Comparison of ENCODE assay signal across 8 cellular contexts in the genomic region with DNA sequence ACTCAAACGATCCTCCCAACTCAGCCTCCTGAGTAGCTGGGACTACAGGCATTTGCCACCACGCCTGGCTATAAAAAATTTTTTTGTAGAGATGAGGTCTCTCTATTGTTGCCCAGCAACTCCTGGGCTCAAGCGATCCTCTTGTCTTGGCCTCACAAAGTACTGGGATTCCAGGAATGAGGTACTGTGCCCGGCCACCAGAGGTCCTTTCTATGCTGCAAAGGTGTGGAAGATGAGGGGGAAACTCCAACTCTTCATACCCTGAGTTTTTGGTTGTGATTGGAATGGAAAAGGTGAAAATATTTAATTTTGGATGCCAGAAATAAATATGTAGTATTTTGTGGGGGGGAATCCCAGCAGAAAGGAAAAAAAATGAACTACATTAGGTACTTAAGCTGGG. TPM values are rescaled to one million over a fixed set of nuclear protein-coding genes. Genes with fewer than 3 reads are reported as not detected.
DNase-seq lines count a peak whose midpoint lies in the region; ATAC-seq and TF ChIP-seq lines count a peak whose summit lies in the region.

No MANE protein-coding gene starts in this region.

- H3K36me3 ChIP-seq in H7 (replicated peaks; ENCODE audit: control insufficient read depth, insufficient read depth, low read length) = no peaks in the 10 kb centered on the region

- no peaks in the 10 kb centered on the region for H3K27me3 ChIP-seq in H7 (ENCODE audit: control insufficient read depth, insufficient read depth, low read length)

- H3K4me3 ChIP-seq in H7 (ENCODE audit: insufficient read depth, low read depth, low read length) (no peak overlapping the region), WI38 (ENCODE audit: low read depth, low read length) (no peak overlapping the region)

- peak; percentile 11 for DNase-seq in COLO668 (lab: John Stamatoyannopoulos, UW; ENCODE audit: unreplicated experiment)
- DNase-seq in H7 = peak; percentile 44
- DNase-seq in iris pigment epithelial cell (ENCODE audit: low read depth) = peak; percentile 46
- DNase-seq in DMS79 (lab: John Stamatoyannopoulos, UW) = no peak
- no peak for DNase-seq in NCI-H187 treated with DMSO at 0.1 percent for 48 hours (lab: John Stamatoyannopoulos, UW)
- DNase-seq in SKM-1 (lab: John Stamatoyannopoulos, UW; ENCODE audit: unreplicated experiment) = no peak

- no peak for ATAC-seq in HG02763 (IDR thresholded peaks at IDR 0.05; ENCODE audit: unreplicated experiment)

- TF ChIP-seq CTCF in WI38 (IDR thresholded peaks at IDR 0.05; ENCODE audit: low read depth, low read length) = peak; percentile 53

RNA-seq across cellular contexts. Expression of a gene that starts 36.0 kb away (rescaled TPM):
- 76.5 and 81.9 TPM in 2 replicates for total RNA-seq in H7 (2014; rRNA removed; shearing (Covaris generic))

Comparison
In these comparisons a context has a peak if more than half of its experiments do, and no peak if none do; other contexts are left out.
1. DNase-seq: peak in COLO668 (single experiment), H7 (single experiment) and iris pigment epithelial cell (single experiment); none in DMS79 (single experiment), NCI-H187 treated with DMSO at 0.1 percent for 48 hours (single experiment) and SKM-1 (single experiment).